Comparison of ENCODE assay signal across 1 cellular context in the genomic region with DNA sequence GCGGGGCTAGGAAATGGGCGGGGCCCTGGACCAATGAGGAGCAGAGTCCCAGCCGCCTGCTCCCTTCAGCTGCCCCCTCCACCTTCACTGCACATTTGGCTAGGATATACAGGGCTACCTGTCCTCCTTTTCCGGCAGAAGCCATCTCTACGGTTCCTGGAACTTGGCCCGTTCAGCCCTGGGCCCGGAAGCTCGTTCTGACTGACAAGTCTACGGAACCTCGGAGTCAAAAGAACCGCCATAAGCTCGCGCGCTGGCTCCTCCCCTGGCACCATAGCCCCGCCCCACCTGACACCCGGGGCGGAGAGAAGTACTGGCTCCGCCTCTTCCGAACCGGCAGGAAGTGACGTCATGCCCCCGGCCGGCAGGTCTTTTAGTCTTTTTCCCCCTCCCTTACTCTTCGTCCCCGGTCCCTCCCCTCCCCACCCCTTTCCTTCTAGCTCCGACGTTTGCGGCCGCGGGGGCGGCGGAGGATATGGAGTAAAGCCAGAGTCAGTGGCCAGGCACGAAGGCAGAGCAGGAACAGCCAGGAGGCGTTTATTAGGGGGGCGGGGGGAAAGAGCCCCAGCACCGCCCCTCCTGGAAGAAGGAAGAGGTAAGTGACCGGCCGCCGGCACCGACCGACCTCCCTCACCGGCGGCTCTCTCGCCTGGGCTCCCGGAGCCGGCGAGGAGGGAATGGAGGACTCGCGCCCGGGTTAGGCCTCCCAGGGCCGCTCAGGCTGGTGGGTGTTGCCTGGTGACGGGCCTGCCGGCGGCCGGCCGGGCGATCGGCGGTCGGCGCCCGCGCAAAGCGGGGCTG.
TF ChIP-seq lines count a peak whose summit lies in the region.

Gene DEPDC4, minus strand, starts transcription at position 278 of the 801 bp plus-strand sequence. Its CDS starts 3 bp downstream, at position 275.
Gene SCYL2, plus strand, starts transcription at position 376 of the 801 bp plus-strand sequence. CDS start 15,794 bp downstream, outside the sequence.

TF ChIP-seq in HEK293, 187 proteins besides CTCF, POLR2A, EP300 and RAD21 (continued from another document and continues in another):
- no peak for TF ChIP-seq ZNF560 (tag by site-specific recombination; IDR thresholded peaks at IDR 0.05; ENCODE audit: borderline replicate concordance)
- TF ChIP-seq GFI1B (tag by site-specific recombination; IDR thresholded peaks at IDR 0.05) = no peak
- no peak for TF ChIP-seq ZNF362 (tag by site-specific recombination; IDR thresholded peaks at IDR 0.05)
- no peak for TF ChIP-seq HOXC10 (CRISPR knock-in tag; IDR thresholded peaks at IDR 0.05)
- TF ChIP-seq ZNF121 (tag by site-specific recombination; IDR thresholded peaks at IDR 0.05) = no peak
- no peak for TF ChIP-seq ZNF274 (IDR thresholded peaks at IDR 0.05; ENCODE audit: low read length)
- TF ChIP-seq ZNF274 (tag by site-specific recombination; IDR thresholded peaks at IDR 0.05; ENCODE audit: borderline replicate concordance) = no peak
- TF ChIP-seq ZEB2 (tag by site-specific recombination; IDR thresholded peaks at IDR 0.05) = peak; percentile 81
- no peak for TF ChIP-seq ZNF585B (tag by site-specific recombination; IDR thresholded peaks at IDR 0.05)
- TF ChIP-seq ZNF660 (tag by site-specific recombination; IDR thresholded peaks at IDR 0.05) = 0 out of 2 replicates have a peak, but pooled peaks have one; percentile 29
- no peak for TF ChIP-seq ZNF266 (tag by site-specific recombination; IDR thresholded peaks at IDR 0.05; ENCODE audit: low read depth)
- no peak for TF ChIP-seq ZNF561 (tag by site-specific recombination; IDR thresholded peaks at IDR 0.05; ENCODE audit: borderline replicate concordance)
- no peak for TF ChIP-seq ZNF133 (tag by site-specific recombination; IDR thresholded peaks at IDR 0.05)
- TF ChIP-seq SP3 (tag by site-specific recombination; IDR thresholded peaks at IDR 0.05) = peak; percentile 96
- TF ChIP-seq, protein P1, sequence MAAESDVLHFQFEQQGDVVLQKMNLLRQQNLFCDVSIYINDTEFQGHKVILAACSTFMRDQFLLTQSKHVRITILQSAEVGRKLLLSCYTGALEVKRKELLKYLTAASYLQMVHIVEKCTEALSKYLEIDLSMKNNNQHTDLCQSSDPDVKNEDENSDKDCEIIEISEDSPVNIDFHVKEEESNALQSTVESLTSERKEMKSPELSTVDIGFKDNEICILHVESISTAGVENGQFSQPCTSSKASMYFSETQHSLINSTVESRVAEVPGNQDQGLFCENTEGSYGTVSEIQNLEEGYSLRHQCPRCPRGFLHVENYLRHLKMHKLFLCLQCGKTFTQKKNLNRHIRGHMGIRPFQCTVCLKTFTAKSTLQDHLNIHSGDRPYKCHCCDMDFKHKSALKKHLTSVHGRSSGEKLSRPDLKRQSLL (tag by site-specific recombination; IDR thresholded peaks at IDR 0.05) = peak; percentile 16; the same call in 1 of the 2 replicates
- no peak for TF ChIP-seq ZNF529 (tag by site-specific recombination; IDR thresholded peaks at IDR 0.05; ENCODE audit: insufficient replicate concordance)
- TF ChIP-seq ZNF837 (tag by site-specific recombination; IDR thresholded peaks at IDR 0.05) = no peak
- TF ChIP-seq ZBTB8A (tag by site-specific recombination; IDR thresholded peaks at IDR 0.05) = no peak; the same call in 1 of the 2 replicates
- peak; percentile 95 for TF ChIP-seq ZNF398 (tag by site-specific recombination; IDR thresholded peaks at IDR 0.05)
- no peak for TF ChIP-seq ZNF473 (tag by site-specific recombination; IDR thresholded peaks at IDR 0.05)
- TF ChIP-seq ZNF10 (tag by site-specific recombination; IDR thresholded peaks at IDR 0.05) = no peak
- TF ChIP-seq ZNF366 (tag by site-specific recombination; conservative IDR thresholded peaks at IDR 0.05) = peak; percentile 89
- TF ChIP-seq, protein P2, sequence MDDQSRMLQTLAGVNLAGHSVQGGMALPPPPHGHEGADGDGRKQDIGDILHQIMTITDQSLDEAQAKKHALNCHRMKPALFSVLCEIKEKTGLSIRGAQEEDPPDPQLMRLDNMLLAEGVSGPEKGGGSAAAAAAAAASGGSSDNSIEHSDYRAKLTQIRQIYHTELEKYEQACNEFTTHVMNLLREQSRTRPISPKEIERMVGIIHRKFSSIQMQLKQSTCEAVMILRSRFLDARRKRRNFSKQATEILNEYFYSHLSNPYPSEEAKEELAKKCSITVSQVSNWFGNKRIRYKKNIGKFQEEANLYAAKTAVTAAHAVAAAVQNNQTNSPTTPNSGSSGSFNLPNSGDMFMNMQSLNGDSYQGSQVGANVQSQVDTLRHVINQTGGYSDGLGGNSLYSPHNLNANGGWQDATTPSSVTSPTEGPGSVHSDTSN (CRISPR knock-in tag; IDR thresholded peaks at IDR 0.05) = 0 out of 2 replicates have a peak, but pooled peaks have one; percentile 19
- TF ChIP-seq WT1 (tag by site-specific recombination; IDR thresholded peaks at IDR 0.05) = 0 out of 2 replicates have a peak, but pooled peaks have one; percentile 17
- no peak for TF ChIP-seq ZNF239 (tag by site-specific recombination; IDR thresholded peaks at IDR 0.05)
- no peak for TF ChIP-seq REPIN1 (tag by site-specific recombination; IDR thresholded peaks at IDR 0.05; ENCODE audit: low read depth)
- TF ChIP-seq ZNF341 (tag by site-specific recombination; IDR thresholded peaks at IDR 0.05; ENCODE audit: low read depth) = peak; percentile 98
- 0 out of 2 replicates have a peak, but pooled peaks have one; percentile 34 for TF ChIP-seq ZNF2 (tag by site-specific recombination; IDR thresholded peaks at IDR 0.05)
- no peak for TF ChIP-seq ZNF174 (tag by site-specific recombination; IDR thresholded peaks at IDR 0.05)
- peak; percentile 74 for TF ChIP-seq ZFHX2 (tag by site-specific recombination; conservative IDR thresholded peaks at IDR 0.05)
- TF ChIP-seq ZNF610 (tag by site-specific recombination; IDR thresholded peaks at IDR 0.05; ENCODE audit: borderline replicate concordance) = 0 out of 2 replicates have a peak, but pooled peaks have one; percentile 17
- TF ChIP-seq MZF1 (tag by site-specific recombination; IDR thresholded peaks at IDR 0.05; ENCODE audit: borderline replicate concordance) = peak; percentile 13; the same call in 1 of the 2 replicates
- no peak for TF ChIP-seq ZNF513 (tag by site-specific recombination; IDR thresholded peaks at IDR 0.05)
- TF ChIP-seq ZBTB26 (tag by site-specific recombination; optimal IDR thresholded peaks at IDR 0.05) = peak; percentile 51
- TF ChIP-seq, protein P3, sequence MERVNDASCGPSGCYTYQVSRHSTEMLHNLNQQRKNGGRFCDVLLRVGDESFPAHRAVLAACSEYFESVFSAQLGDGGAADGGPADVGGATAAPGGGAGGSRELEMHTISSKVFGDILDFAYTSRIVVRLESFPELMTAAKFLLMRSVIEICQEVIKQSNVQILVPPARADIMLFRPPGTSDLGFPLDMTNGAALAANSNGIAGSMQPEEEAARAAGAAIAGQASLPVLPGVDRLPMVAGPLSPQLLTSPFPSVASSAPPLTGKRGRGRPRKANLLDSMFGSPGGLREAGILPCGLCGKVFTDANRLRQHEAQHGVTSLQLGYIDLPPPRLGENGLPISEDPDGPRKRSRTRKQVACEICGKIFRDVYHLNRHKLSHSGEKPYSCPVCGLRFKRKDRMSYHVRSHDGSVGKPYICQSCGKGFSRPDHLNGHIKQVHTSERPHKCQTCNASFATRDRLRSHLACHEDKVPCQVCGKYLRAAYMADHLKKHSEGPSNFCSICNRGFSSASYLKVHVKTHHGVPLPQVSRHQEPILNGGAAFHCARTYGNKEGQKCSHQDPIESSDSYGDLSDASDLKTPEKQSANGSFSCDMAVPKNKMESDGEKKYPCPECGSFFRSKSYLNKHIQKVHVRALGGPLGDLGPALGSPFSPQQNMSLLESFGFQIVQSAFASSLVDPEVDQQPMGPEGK (tag by site-specific recombination; IDR thresholded peaks at IDR 0.05) = peak; percentile 96
- no peak for TF ChIP-seq ZNF48 (tag by site-specific recombination; IDR thresholded peaks at IDR 0.05)
- no peak for TF ChIP-seq GLI2 (tag by site-specific recombination; IDR thresholded peaks at IDR 0.05; ENCODE audit: borderline replicate concordance, low read depth)
- TF ChIP-seq, protein P4, sequence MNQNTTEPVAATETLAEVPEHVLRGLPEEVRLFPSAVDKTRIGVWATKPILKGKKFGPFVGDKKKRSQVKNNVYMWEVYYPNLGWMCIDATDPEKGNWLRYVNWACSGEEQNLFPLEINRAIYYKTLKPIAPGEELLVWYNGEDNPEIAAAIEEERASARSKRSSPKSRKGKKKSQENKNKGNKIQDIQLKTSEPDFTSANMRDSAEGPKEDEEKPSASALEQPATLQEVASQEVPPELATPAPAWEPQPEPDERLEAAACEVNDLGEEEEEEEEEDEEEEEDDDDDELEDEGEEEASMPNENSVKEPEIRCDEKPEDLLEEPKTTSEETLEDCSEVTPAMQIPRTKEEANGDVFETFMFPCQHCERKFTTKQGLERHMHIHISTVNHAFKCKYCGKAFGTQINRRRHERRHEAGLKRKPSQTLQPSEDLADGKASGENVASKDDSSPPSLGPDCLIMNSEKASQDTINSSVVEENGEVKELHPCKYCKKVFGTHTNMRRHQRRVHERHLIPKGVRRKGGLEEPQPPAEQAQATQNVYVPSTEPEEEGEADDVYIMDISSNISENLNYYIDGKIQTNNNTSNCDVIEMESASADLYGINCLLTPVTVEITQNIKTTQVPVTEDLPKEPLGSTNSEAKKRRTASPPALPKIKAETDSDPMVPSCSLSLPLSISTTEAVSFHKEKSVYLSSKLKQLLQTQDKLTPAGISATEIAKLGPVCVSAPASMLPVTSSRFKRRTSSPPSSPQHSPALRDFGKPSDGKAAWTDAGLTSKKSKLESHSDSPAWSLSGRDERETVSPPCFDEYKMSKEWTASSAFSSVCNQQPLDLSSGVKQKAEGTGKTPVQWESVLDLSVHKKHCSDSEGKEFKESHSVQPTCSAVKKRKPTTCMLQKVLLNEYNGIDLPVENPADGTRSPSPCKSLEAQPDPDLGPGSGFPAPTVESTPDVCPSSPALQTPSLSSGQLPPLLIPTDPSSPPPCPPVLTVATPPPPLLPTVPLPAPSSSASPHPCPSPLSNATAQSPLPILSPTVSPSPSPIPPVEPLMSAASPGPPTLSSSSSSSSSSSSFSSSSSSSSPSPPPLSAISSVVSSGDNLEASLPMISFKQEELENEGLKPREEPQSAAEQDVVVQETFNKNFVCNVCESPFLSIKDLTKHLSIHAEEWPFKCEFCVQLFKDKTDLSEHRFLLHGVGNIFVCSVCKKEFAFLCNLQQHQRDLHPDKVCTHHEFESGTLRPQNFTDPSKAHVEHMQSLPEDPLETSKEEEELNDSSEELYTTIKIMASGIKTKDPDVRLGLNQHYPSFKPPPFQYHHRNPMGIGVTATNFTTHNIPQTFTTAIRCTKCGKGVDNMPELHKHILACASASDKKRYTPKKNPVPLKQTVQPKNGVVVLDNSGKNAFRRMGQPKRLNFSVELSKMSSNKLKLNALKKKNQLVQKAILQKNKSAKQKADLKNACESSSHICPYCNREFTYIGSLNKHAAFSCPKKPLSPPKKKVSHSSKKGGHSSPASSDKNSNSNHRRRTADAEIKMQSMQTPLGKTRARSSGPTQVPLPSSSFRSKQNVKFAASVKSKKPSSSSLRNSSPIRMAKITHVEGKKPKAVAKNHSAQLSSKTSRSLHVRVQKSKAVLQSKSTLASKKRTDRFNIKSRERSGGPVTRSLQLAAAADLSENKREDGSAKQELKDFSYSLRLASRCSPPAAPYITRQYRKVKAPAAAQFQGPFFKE (tag by site-specific recombination; IDR thresholded peaks at IDR 0.05; ENCODE audit: borderline replicate concordance) = no peak
- TF ChIP-seq SP2 (tag by site-specific recombination; IDR thresholded peaks at IDR 0.05) = peak; percentile 92
- TF ChIP-seq GLIS1 (tag by site-specific recombination; IDR thresholded peaks at IDR 0.05) = peak; percentile 61; the same call in 1 of the 2 replicates
- no peak for TF ChIP-seq ZNF776 (tag by site-specific recombination; IDR thresholded peaks at IDR 0.05; ENCODE audit: borderline replicate concordance)
